ENCODE assay signal across 33 cellular contexts in genomic region chr1:4273747-4274146, GRCh38.
"Had no signal": no experiment of that assay in that cellular context is flagged by ENCODE, and none has a peak within 500 bp of the region (broad histone marks: within the 10 kb centered on the region; RNA-seq: fewer than 3 reads in every experiment).

No MANE protein-coding gene starts in this region.

- H3K9ac ChIP-seq: KMS-11 had no signal

- H3K4me3 ChIP-seq: MG63 had no signal

- H3K27ac ChIP-seq: KMS-11 had no signal

- H3K36me3 ChIP-seq: MG63 had no signal

- H3K4me2 ChIP-seq: KMS-11 had no signal

- H3K27me3 ChIP-seq: MG63 had no signal

- H3K9me3 ChIP-seq: MG63 had no signal

- DNase-seq: Karpas-422, Kasumi-1, KG1, MG63, MM.1S, MV-4-11, NCI-H1048, NCI-H1092, NCI-H1092 treated with DMSO at 0.1 percent for 48 hours, NCI-H1105, NCI-H1105 treated with DMSO at 0.1 percent for 48 hours, NCI-H1417, NCI-H1417 treated with DMSO at 0.1 percent for 48 hours, NCI-H1436, NCI-H1436 treated with DMSO at 0.1 percent for 48 hours, NCI-H146, NCI-H1694, NCI-H1694 treated with DMSO at 0.1 percent for 48 hours, NCI-H187, NCI-H187 treated with DMSO at 0.1 percent for 48 hours, NCI-H1930, NCI-H2029, NCI-H2029 treated with DMSO at 0.1 percent for 48 hours, NCI-H2081, NCI-H2081 treated with DMSO at 0.1 percent for 48 hours, NCI-H2107, NCI-H2171, NCI-H2227 treated with DMSO at 0.1 percent for 48 hours, NCI-H226, NCI-H345, NCI-H446, NCI-H446 treated with DMSO at 0.1 percent for 48 hours had no signal
